24 cellular contexts compared by ENCODE assay signal in genomic region chr12:111361073-111361716, GRCh38. TPM values are rescaled to one million over a fixed set of nuclear protein-coding genes. Genes with fewer than 3 reads are reported as not detected.
DNase-seq lines count a peak whose midpoint lies in the region; ATAC-seq and TF ChIP-seq lines count a peak whose summit lies in the region.
"Had no signal": no experiment of that assay in that cellular context is flagged by ENCODE, and none has a peak within 500 bp of the region (broad histone marks: within the 10 kb centered on the region; RNA-seq: fewer than 3 reads in every experiment).

No MANE protein-coding gene starts in this region.

- POLR2A ChIA-PET in IMR-90 (lab: Charles Lee; ENCODE audit: unreplicated experiment): no interaction called here

- no peak overlapping the region for H3K23ac ChIP-seq in IMR-90 (ENCODE audit: low read depth, low read length)

- H2BK15ac ChIP-seq in IMR-90 (ENCODE audit: low read depth, low read length): no peak overlapping the region

- H3K4me1 ChIP-seq in IMR-90 (ENCODE audit: control insufficient read depth, insufficient read depth, low read length) (0 out of 2 replicates have a peak, but pooled peaks cover 2% of the 10 kb centered on the region), adrenal gland (replicated peaks in 1 of 2) (peaks cover 13 to 20% of the 10 kb centered on the region in 2 donors), testis (peaks cover 18% of the 10 kb centered on the region)

- H3K27ac ChIP-seq in IMR-90 (ENCODE audit: insufficient read depth, low read length) (no peak overlapping the region), adrenal gland (peak overlapping the region in 3 of 5 donors; percentile 45 to 84 (median 65)), testis (peak overlapping the region; percentile 36 to 52)
- H3K27ac ChIP-seq: HL-60, SK-N-MC, skin epidermis had no signal

- 0 out of 2 replicates have a peak, but pooled peaks cover 6% of the 10 kb centered on the region for H3K9me1 ChIP-seq in IMR-90 (ENCODE audit: insufficient read depth, low read length)

- H3K4me3 ChIP-seq in IMR-90 (ENCODE audit: insufficient read depth, low read depth, low read length) (no peak overlapping the region), adrenal gland (no peak overlapping the region), testis (no peak overlapping the region)
- H3K4me3 ChIP-seq: SK-N-MC, skin epidermis had no signal

- no peak for TF ChIP-seq RAD21 in IMR-90 (IDR thresholded peaks at IDR 0.05; ENCODE audit: low read length)

- H4K20me1 ChIP-seq in IMR-90 (ENCODE audit: insufficient read depth, low read length): no peaks in the 10 kb centered on the region

- H2AK9ac ChIP-seq in IMR-90 (replicated peaks; ENCODE audit: low read depth, low read length, poor library complexity): peak overlapping the region; percentile 65

- BruUV-seq in IMR-90 (replicated peaks; lab: Mats Ljungman, UMichigan): no TSS peak

- DNase-seq in IMR-90 (no peak), adrenal gland (no peak), naive B cell (peak; percentile 29), testis (no peak), cerebellar cortex (ENCODE audit: low spot score) (no peak)
- no peak for DNase-seq in activated CD4-positive, alpha-beta T cell treated with anti-CD3 and anti-CD28 coated beads, Interleukin-2, amount 50 U/mL, for 4 hours
- DNase-seq: activated CD4-positive, alpha-beta T cell treated with anti-CD3 and anti-CD28 coated beads for 4 hours; activated naive CD4-positive, alpha-beta T cell treated with anti-CD3 and anti-CD28 coated beads for 36 hours; activated T-cell treated with anti-CD3 and anti-CD28 coated beads, Interleukin-2, amount 50 U/mL, for 4 hours; aorta; CD4-positive, alpha-beta memory T cell; dermis blood vessel endothelial cell; DMS153; H7; NCI-H1092 treated with DMSO at 0.1 percent for 48 hours; NCI-H1930; NCI-H526 treated with DMSO at 0.1 percent for 48 hours; occipital lobe; stimulated activated CD4-positive, alpha-beta T cell treated with anti-CD3 and anti-CD28 coated beads, Interleukin-1b, Interleukin-23, amount 100 ng/mL, for 48 hours had no signal

- H4K5ac ChIP-seq in IMR-90 (ENCODE audit: low read depth, low read length): no peak overlapping the region

- intact Hi-C loops in IMR-90 (cut with micrococcal nuclease) (no loop called here), adrenal gland (cut with DNase I) (no loop called here), testis (cut with DNase I; ENCODE audit: low total_unique reads) (no loop called here)

- in situ Hi-C loops in IMR-90 (cut with MboI; ENCODE audit: low sequenced_read_pairs): no loop called here

- no peak overlapping the region for H3K18ac ChIP-seq in IMR-90 (ENCODE audit: low read depth, low read length)

- TF ChIP-seq POLR2A in IMR-90 (IDR thresholded peaks at IDR 0.05; ENCODE audit: low read depth, low read length): no peak
- TF ChIP-seq POLR2A in adrenal gland (IDR thresholded peaks at IDR 0.05): no peak
- no peak for TF ChIP-seq POLR2A in testis (IDR thresholded peaks at IDR 0.05)

- TF ChIP-seq CTCF in IMR-90 (conservative IDR thresholded peaks at IDR 0.05; ENCODE audit: low read depth, low read length) (no peak), adrenal gland (IDR thresholded peaks at IDR 0.05) (no peak), testis (IDR thresholded peaks at IDR 0.05) (no peak)

- H3K14ac ChIP-seq in IMR-90 (replicated peaks; ENCODE audit: low read depth, low read length): no peak overlapping the region

- peaks cover 0 to 16% of the 10 kb centered on the region in 2 experiments; a peak in 2 of 4 replicates for H3K79me1 ChIP-seq in IMR-90 (ENCODE audit: low read depth in 1 of 2, low read length in 2 of 2)

- H2BK5ac ChIP-seq in IMR-90 (ENCODE audit: low read depth, low read length, poor library complexity, severe bottlenecking): no peak overlapping the region

- WGBS in IMR-90 (ENCODE audit: extremely low coverage in 2 of 2, insufficient read length in 1 of 2), 2 experiments: 66% methylated on average over 6 of the region's 13 CpGs; no CpG with 5 or more reads in 1 of the 2 experiments
- WGBS in adrenal gland, 4 donors: 28 to 44% (median 38%) methylated on average over 12 to 13 of the region's 13 CpGs
- 52 to 55% methylated on average over 13 of the region's 13 CpGs for WGBS in testis, 2 donors

- no peak overlapping the region for H2AK5ac ChIP-seq in IMR-90 (ENCODE audit: low read depth, low read length)

- H3K36me3 Mint-ChIP-seq in naive B cell: peaks cover 0 to 9% of the 10 kb centered on the region in 2 donors

- CTCF ChIA-PET in IMR-90 (lab: Yijun Ruan, JAX): no interaction called here

- ATAC-seq in IMR-90 (ENCODE audit: low read depth) (no peak), naive B cell (ENCODE audit: low read depth in 2 of 2) (peak; percentile 52 to 57), GM18519 (IDR thresholded peaks at IDR 0.05; ENCODE audit: low FRiP score, unreplicated experiment) (no peak)
- ATAC-seq: activated T-cell treated with anti-CD3 and anti-CD28 coated beads, Interleukin-2, amount 50 U/mL, for 4 hours had no signal

- H2AFZ ChIP-seq in IMR-90 (replicated peaks; ENCODE audit: low read length, poor library complexity): no peak overlapping the region

- no peak overlapping the region for H4K91ac ChIP-seq in IMR-90 (ENCODE audit: insufficient read depth, low read depth, low read length)

- H3K9me3 Mint-ChIP-seq in naive B cell: no peaks in the 10 kb centered on the region
- H3K9me3 Mint-ChIP-seq: activated naive CD4-positive, alpha-beta T cell treated with anti-CD3 and anti-CD28 coated beads for 36 hours; activated T-cell treated with anti-CD3 and anti-CD28 coated beads, Interleukin-2, amount 50 U/mL, for 4 hours; CD4-positive, alpha-beta memory T cell; T-helper 1 cell treated with Interleukin-12 subunit alpha and Interleukin-12 subunit beta and Interleukin-4 antibody, amounts not matched to agents 30 μg/mL and 1 μg/mL, for 36 hours had no signal

- no peak overlapping the region for H3K56ac ChIP-seq in IMR-90 (ENCODE audit: extremely low read depth, insufficient read depth, low read length)

- H3K4me3 Mint-ChIP-seq in naive B cell: peak overlapping the region; percentile 48 to 90 (median 90)
- H3K4me3 Mint-ChIP-seq: activated naive CD4-positive, alpha-beta T cell treated with anti-CD3 and anti-CD28 coated beads for 36 hours; activated T-cell treated with anti-CD3 and anti-CD28 coated beads, Interleukin-2, amount 50 U/mL, for 4 hours; CD4-positive, alpha-beta memory T cell; T-helper 1 cell treated with Interleukin-12 subunit alpha and Interleukin-12 subunit beta and Interleukin-4 antibody, amounts not matched to agents 30 μg/mL and 1 μg/mL, for 36 hours had no signal

- dilution Hi-C loops in IMR-90 (cut with HindIII; ENCODE audit: low sequenced_read_pairs, unreplicated experiment): no loop called here

- H3K27me3 ChIP-seq in IMR-90 (ENCODE audit: control insufficient read depth, insufficient read depth, low read length): no peaks in the 10 kb centered on the region; the same call in 1 of the 2 replicates
- H3K27me3 ChIP-seq in adrenal gland: no peaks in the 10 kb centered on the region
- H3K27me3 ChIP-seq in testis: no peaks in the 10 kb centered on the region

- H3K9ac ChIP-seq in IMR-90 (ENCODE audit: low read depth, low read length): no peak overlapping the region

- H3K4me2 ChIP-seq in IMR-90 (ENCODE audit: low read depth, low read length): no peak overlapping the region

- H2BK20ac ChIP-seq in IMR-90 (ENCODE audit: low read depth, low read length): no peak overlapping the region

- H3K9me3 ChIP-seq in IMR-90 (ENCODE audit: control insufficient read depth, insufficient read depth, low read length): no peaks in the 10 kb centered on the region
- no peaks in the 10 kb centered on the region for H3K9me3 ChIP-seq in adrenal gland (replicated peaks in 1 of 3)
- no peaks in the 10 kb centered on the region for H3K9me3 ChIP-seq in testis

- H3K27ac Mint-ChIP-seq in naive B cell: peak overlapping the region; percentile 91 to 98 (median 96)
- H3K27ac Mint-ChIP-seq: activated naive CD4-positive, alpha-beta T cell treated with anti-CD3 and anti-CD28 coated beads for 36 hours; T-helper 1 cell treated with Interleukin-12 subunit alpha and Interleukin-12 subunit beta and Interleukin-4 antibody, amounts not matched to agents 30 μg/mL and 1 μg/mL, for 36 hours had no signal

- peaks cover 17% of the 10 kb centered on the region for H3K36me3 ChIP-seq in IMR-90 (ENCODE audit: control insufficient read depth, insufficient read depth, low read length)
- peaks cover 0 to 8% of the 10 kb centered on the region in 2 donors for H3K36me3 ChIP-seq in adrenal gland (replicated peaks in 1 of 2)
- H3K36me3 ChIP-seq in testis (ENCODE audit: low read depth, missing control alignments): no peaks in the 10 kb centered on the region

- no peak overlapping the region for H3K4ac ChIP-seq in IMR-90 (ENCODE audit: low read depth, low read length)

- H3K27me3 Mint-ChIP-seq in naive B cell: no peaks in the 10 kb centered on the region

- no peak overlapping the region for H2BK120ac ChIP-seq in IMR-90 (ENCODE audit: low read depth, low read length)

- peaks cover 47 to 56% (median 55%) of the 10 kb centered on the region in 3 donors for H3K4me1 Mint-ChIP-seq in naive B cell

- H4K8ac ChIP-seq in IMR-90 (ENCODE audit: low read depth in 2 of 2, low read length in 2 of 2): no peak overlapping the region

TF ChIP-seq in IMR-90, 13 proteins besides CTCF, POLR2A, EP300 and RAD21 (continues in another document):
- TF ChIP-seq BHLHE40 (IDR thresholded peaks at IDR 0.05; ENCODE audit: low read depth, low read length) (no peak), MXI1 (IDR thresholded peaks at IDR 0.05; ENCODE audit: borderline replicate concordance, low read depth, low read length) (no peak), SMC3 (IDR thresholded peaks at IDR 0.05; ENCODE audit: low read depth, low read length) (no peak), FOS (IDR thresholded peaks at IDR 0.05; ENCODE audit: low read depth, low read length) (no peak)

RNA-seq across cellular contexts. Expression of gene PHETA1, which starts 7.7 kb away (rescaled TPM):
- total RNA-seq in IMR-90 (2012; rRNA removed) (3.1 and 3.2 TPM in 2 replicates), adrenal gland (10 to 100 TPM; 18.0 to 37.4 (median 21.5) TPM), testis (10 to 100 TPM; 16.1 to 27.2 TPM)
- polyA plus RNA-seq in IMR-90 (2012; rRNA removed) (6.6 and 7.1 TPM in 2 replicates), adrenal gland (10 to 100 TPM in 2 of 3 donors, 1 to 10 TPM in 1; 3.6 to 25.4 (median 11.0) TPM), naive B cell (ENCODE audit: low read depth in 6 of 6) (10 to 100 TPM in 1 of 6 donors, 1 to 10 TPM in 5; 5.3 to 14.7 (median 7.7) TPM), testis (ENCODE audit: insufficient read depth, low read depth, low replicate concordance) (13.7 TPM)
- polyA plus RNA-seq in IMR-90 (2012; cell fraction: cytosol; rRNA removed): 8.6 and 15.3 TPM in 2 replicates
- 8.3 and 19.7 TPM in 2 replicates for polyA plus RNA-seq in IMR-90 (2012; cell fraction: nucleus; rRNA removed; ENCODE audit: low replicate concordance)

RNA-seq across cellular contexts. Expression of gene SH2B3, which starts 44.5 kb away (rescaled TPM):
- 9.2 and 9.3 TPM in 2 replicates for total RNA-seq in IMR-90 (2012; rRNA removed)
- polyA plus RNA-seq in IMR-90 (2012; rRNA removed): 20.2 and 20.9 TPM in 2 replicates
- 10.1 and 19.4 TPM in 2 replicates for polyA plus RNA-seq in IMR-90 (2012; cell fraction: cytosol; rRNA removed)
- 21.8 and 24.3 TPM in 2 replicates for polyA plus RNA-seq in IMR-90 (2012; cell fraction: nucleus; rRNA removed; ENCODE audit: low replicate concordance)
- total RNA-seq in adrenal gland: 10 to 100 TPM; 26.1 to 70.3 (median 44.6) TPM
- polyA plus RNA-seq in adrenal gland: 10 to 100 TPM in 1 of 3 donors, 1 to 10 TPM in 2; 5.8 to 14.5 (median 9.3) TPM
- polyA plus RNA-seq in naive B cell (ENCODE audit: low read depth in 6 of 6): 10 to 100 TPM in 1 of 6 donors, 1 to 10 TPM in 5; 3.6 to 10.4 (median 4.5) TPM
- total RNA-seq in testis: 10 to 100 TPM; 36.9 to 38.1 TPM
- 22.0 TPM for polyA plus RNA-seq in testis (ENCODE audit: insufficient read depth, low read depth, low replicate concordance)

Comparison
In these comparisons a context has a peak if more than half of its experiments do, and no peak if none do; other contexts are left out.
1. ATAC-seq: peak in naive B cell (2 of 2); none in IMR-90 (single experiment) and GM18519 (single experiment).